ENCODE assay signal across 35 cellular contexts in the genomic region with DNA sequence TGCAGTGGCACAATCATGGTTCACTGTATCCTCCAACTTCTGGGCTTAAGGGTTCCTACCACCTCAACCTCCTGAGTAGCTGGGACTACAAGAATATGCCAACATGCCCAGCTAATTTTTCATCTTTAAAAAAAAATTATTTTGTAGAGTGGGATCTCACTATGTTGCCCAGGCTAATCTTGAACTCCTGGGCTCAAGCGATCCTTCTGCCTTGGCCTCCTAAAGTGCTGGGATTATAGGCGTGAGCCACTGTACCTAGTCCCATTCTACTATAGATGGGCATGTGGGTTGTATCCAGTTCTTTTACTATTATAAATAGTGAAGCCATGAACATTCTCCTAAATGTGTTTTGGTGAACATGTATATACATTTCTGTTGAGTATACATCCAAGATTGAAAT.
"Had no signal": no experiment of that assay in that cellular context is flagged by ENCODE, and none has a peak within 500 bp of the region (broad histone marks: within the 10 kb centered on the region; RNA-seq: fewer than 3 reads in every experiment).

No MANE protein-coding gene starts in this region.

- DNase-seq: Kasumi-1, MG63, MM.1S, MV-4-11, NCI-H1048, NCI-H1092, NCI-H1092 treated with DMSO at 0.1 percent for 48 hours, NCI-H1105, NCI-H1105 treated with DMSO at 0.1 percent for 48 hours, NCI-H1417, NCI-H1417 treated with DMSO at 0.1 percent for 48 hours, NCI-H1436, NCI-H1436 treated with DMSO at 0.1 percent for 48 hours, NCI-H146, NCI-H1694, NCI-H1694 treated with DMSO at 0.1 percent for 48 hours, NCI-H187, NCI-H187 treated with DMSO at 0.1 percent for 48 hours, NCI-H1930, NCI-H2029, NCI-H2029 treated with DMSO at 0.1 percent for 48 hours, NCI-H2081, NCI-H2081 treated with DMSO at 0.1 percent for 48 hours, NCI-H2107, NCI-H2171, NCI-H2171 treated with DMSO at 0.1 percent for 48 hours, NCI-H2227 treated with DMSO at 0.1 percent for 48 hours, NCI-H226, NCI-H345, NCI-H446, NCI-H446 treated with DMSO at 0.1 percent for 48 hours, NCI-H510A, NCI-H510A treated with DMSO at 0.1 percent for 48 hours, NCI-H524, NCI-H524 treated with DMSO at 0.1 percent for 48 hours had no signal

- H3K4me3 ChIP-seq: MG63 had no signal

- H3K9me3 ChIP-seq: MG63 had no signal

- H3K36me3 ChIP-seq: MG63 had no signal
